In genomic region chr3:1766384-1766783, GRCh38 we compare ENCODE assay signal across 16 cellular contexts.
"Had no signal": no experiment of that assay in that cellular context is flagged by ENCODE, and none has a peak within 500 bp of the region (broad histone marks: within the 10 kb centered on the region; RNA-seq: fewer than 3 reads in every experiment).

No MANE protein-coding gene starts in this region.

- H3K27ac ChIP-seq: colonic mucosa, esophagus muscularis mucosa, hepatocyte, thyroid gland had no signal

- H3K4me2 ChIP-seq: hepatocyte had no signal

- H3K27me3 ChIP-seq: colonic mucosa, esophagus muscularis mucosa, hepatocyte, thyroid gland had no signal

- H3K36me3 Mint-ChIP-seq: activated naive CD8-positive, alpha-beta T cell treated with anti-CD3 and anti-CD28 coated beads for 36 hours; brain; memory B cell; natural killer cell; stimulated activated memory B cell treated with anti-CD40 and anti-IgM and Interleukin-4, amounts not matched to agents 10 μg/mL and 1 μg/mL and 100 μg/mL, for 72 hours had no signal

- H3K4me3 ChIP-seq: colonic mucosa, esophagus muscularis mucosa, hepatocyte, thyroid gland had no signal

- H3K4me1 Mint-ChIP-seq: activated naive CD8-positive, alpha-beta T cell treated with anti-CD3 and anti-CD28 coated beads for 36 hours; memory B cell; natural killer cell; stimulated activated memory B cell treated with anti-CD40 and anti-IgM and Interleukin-4, amounts not matched to agents 10 μg/mL and 1 μg/mL and 100 μg/mL, for 72 hours had no signal

- H3K9me3 ChIP-seq: colonic mucosa, thyroid gland had no signal

- H3K4me3 Mint-ChIP-seq: activated naive CD8-positive, alpha-beta T cell treated with anti-CD3 and anti-CD28 coated beads for 36 hours; activated T-helper 1 cell treated with anti-CD3 and anti-CD28 coated beads, Interleukin-12 subunit alpha, Interleukin-12 subunit beta, Interleukin-2, Interleukin-4 antibody, amounts not matched to agents 30 ng/mL and 10 ng/mL and 1 ng/mL, durations not matched to agents 14 hours and 24 hours and 36 hours; brain; memory B cell; natural killer cell; stimulated activated memory B cell treated with anti-CD40 and anti-IgM and Interleukin-4, amounts not matched to agents 10 μg/mL and 1 μg/mL and 100 μg/mL, for 72 hours had no signal

- DNase-seq: activated CD4-positive, CD25-positive, alpha-beta regulatory T cell treated with anti-CD3 and anti-CD28 coated beads, Interleukin-2, amount 50 U/mL, for 72 hours; activated naive CD8-positive, alpha-beta T cell treated with anti-CD3 and anti-CD28 coated beads for 36 hours; central memory CD4-positive, alpha-beta T cell; colonic mucosa; kidney; left ventricle myocardium superior; natural killer cell; posterior cingulate gyrus; retina; thyroid gland had no signal

- H3K27ac Mint-ChIP-seq: activated naive CD8-positive, alpha-beta T cell treated with anti-CD3 and anti-CD28 coated beads for 36 hours; activated T-helper 1 cell treated with anti-CD3 and anti-CD28 coated beads, Interleukin-12 subunit alpha, Interleukin-12 subunit beta, Interleukin-2, Interleukin-4 antibody, amounts not matched to agents 30 ng/mL and 10 ng/mL and 1 ng/mL, durations not matched to agents 14 hours and 24 hours and 36 hours; brain; memory B cell; natural killer cell; stimulated activated memory B cell treated with anti-CD40 and anti-IgM and Interleukin-4, amounts not matched to agents 10 μg/mL and 1 μg/mL and 100 μg/mL, for 72 hours had no signal

- H3K36me3 ChIP-seq: colonic mucosa, esophagus muscularis mucosa, thyroid gland had no signal

- H3K27me3 Mint-ChIP-seq: activated naive CD8-positive, alpha-beta T cell treated with anti-CD3 and anti-CD28 coated beads for 36 hours; brain; memory B cell; stimulated activated memory B cell treated with anti-CD40 and anti-IgM and Interleukin-4, amounts not matched to agents 10 μg/mL and 1 μg/mL and 100 μg/mL, for 72 hours had no signal

- H2AFZ ChIP-seq: hepatocyte had no signal

- H3K79me2 ChIP-seq: hepatocyte had no signal

- H3K4me1 ChIP-seq: colonic mucosa, esophagus muscularis mucosa, thyroid gland had no signal

- ATAC-seq: left ventricle myocardium superior; natural killer cell; stimulated activated memory B cell treated with anti-CD40 and anti-IgM and Interleukin-4, amounts not matched to agents 10 μg/mL and 1 μg/mL and 100 μg/mL, for 72 hours had no signal
